ENCODE assay signal across 1 cellular context in genomic region chr2:26961603-26962184, GRCh38.
TF ChIP-seq lines count a peak whose summit lies in the region.

No MANE protein-coding gene starts in this region.

TF ChIP-seq in HepG2, 621 proteins besides CTCF, POLR2A, EP300 and RAD21 (continued from another document and continues in another):
- TF ChIP-seq AKNA (CRISPR knock-in tag; IDR thresholded peaks at IDR 0.05; ENCODE audit: borderline replicate concordance) (no peak), HINFP (CRISPR knock-in tag; IDR thresholded peaks at IDR 0.05; ENCODE audit: low read depth) (0 out of 2 replicates have a peak, but pooled peaks have one; percentile 28), SMAD1 (CRISPR knock-in tag; IDR thresholded peaks at IDR 0.05; ENCODE audit: borderline replicate concordance, low read depth) (0 out of 2 replicates have a peak, but pooled peaks have one; percentile 26), HMGA1 (CRISPR knock-in tag; conservative IDR thresholded peaks at IDR 0.05) (no peak), BCL6 (CRISPR knock-in tag; IDR thresholded peaks at IDR 0.05) (no peak), FOSL2 (CRISPR knock-in tag; IDR thresholded peaks at IDR 0.05) (peak; percentile 41), KDM2A (CRISPR knock-in tag; IDR thresholded peaks at IDR 0.05; ENCODE audit: borderline replicate concordance, low read depth) (peak; percentile 88), ZNF691 (CRISPR knock-in tag; IDR thresholded peaks at IDR 0.05; ENCODE audit: borderline replicate concordance, low read depth) (no peak), KMT2B (CRISPR knock-in tag; IDR thresholded peaks at IDR 0.05) (no peak), CENPT (CRISPR knock-in tag; IDR thresholded peaks at IDR 0.05; ENCODE audit: low read depth) (no peak), ZNF510 (CRISPR knock-in tag; IDR thresholded peaks at IDR 0.05; ENCODE audit: low read depth) (0 out of 2 replicates have a peak, but pooled peaks have one; percentile 32), KAT8 (CRISPR knock-in tag; IDR thresholded peaks at IDR 0.05) (0 out of 2 replicates have a peak, but pooled peaks have one; percentile 34), ZNF160 (CRISPR knock-in tag; IDR thresholded peaks at IDR 0.05) (no peak), ZNF775 (CRISPR knock-in tag; IDR thresholded peaks at IDR 0.05; ENCODE audit: borderline replicate concordance) (no peak), SSRP1 (CRISPR knock-in tag; IDR thresholded peaks at IDR 0.05) (peak; percentile 74; the same call in 1 of the 2 replicates), NR2F6 (IDR thresholded peaks at IDR 0.05) (no peak), NR2F6 (CRISPR knock-in tag; IDR thresholded peaks at IDR 0.05) (peak; percentile 46; the same call in 1 of the 2 replicates), SP5 (CRISPR knock-in tag; IDR thresholded peaks at IDR 0.05; ENCODE audit: borderline replicate concordance, low read depth) (no peak), NCOR1 (IDR thresholded peaks at IDR 0.05; ENCODE audit: borderline replicate concordance, low read length) (no peak), ZNF263 (CRISPR knock-in tag; IDR thresholded peaks at IDR 0.05) (no peak), JUN (CRISPR knock-in tag; IDR thresholded peaks at IDR 0.05) (no peak), ZNF672 (CRISPR knock-in tag; IDR thresholded peaks at IDR 0.05) (no peak), HES4 (CRISPR knock-in tag; IDR thresholded peaks at IDR 0.05; ENCODE audit: borderline replicate concordance) (0 out of 2 replicates have a peak, but pooled peaks have one; percentile 45), ERF (CRISPR knock-in tag; IDR thresholded peaks at IDR 0.05) (peak; percentile 71; the same call in 1 of the 2 replicates), ZNF792 (CRISPR knock-in tag; IDR thresholded peaks at IDR 0.05) (no peak), STAG1 (CRISPR knock-in tag; IDR thresholded peaks at IDR 0.05) (peak; percentile 99), ZEB1 (IDR thresholded peaks at IDR 0.05; ENCODE audit: insufficient replicate concordance, low read depth) (peak; percentile 88), SOX6 (IDR thresholded peaks at IDR 0.05) (no peak), SOX6 (CRISPR knock-in tag; IDR thresholded peaks at IDR 0.05) (peak; percentile 32; the same call in 1 of the 2 replicates), ZNF563 (CRISPR knock-in tag; IDR thresholded peaks at IDR 0.05) (0 out of 2 replicates have a peak, but pooled peaks have one; percentile 52), MTA1 (CRISPR knock-in tag; IDR thresholded peaks at IDR 0.05; ENCODE audit: borderline replicate concordance) (peak; percentile 62; the same call in 1 of the 2 replicates), ZNF605 (CRISPR knock-in tag; IDR thresholded peaks at IDR 0.05) (peak; percentile 49; the same call in 1 of the 2 replicates), ZBED4 (CRISPR knock-in tag; IDR thresholded peaks at IDR 0.05; ENCODE audit: borderline replicate concordance) (peak; percentile 64; the same call in 1 of the 2 replicates)
- TF ChIP-seq, protein P1, sequence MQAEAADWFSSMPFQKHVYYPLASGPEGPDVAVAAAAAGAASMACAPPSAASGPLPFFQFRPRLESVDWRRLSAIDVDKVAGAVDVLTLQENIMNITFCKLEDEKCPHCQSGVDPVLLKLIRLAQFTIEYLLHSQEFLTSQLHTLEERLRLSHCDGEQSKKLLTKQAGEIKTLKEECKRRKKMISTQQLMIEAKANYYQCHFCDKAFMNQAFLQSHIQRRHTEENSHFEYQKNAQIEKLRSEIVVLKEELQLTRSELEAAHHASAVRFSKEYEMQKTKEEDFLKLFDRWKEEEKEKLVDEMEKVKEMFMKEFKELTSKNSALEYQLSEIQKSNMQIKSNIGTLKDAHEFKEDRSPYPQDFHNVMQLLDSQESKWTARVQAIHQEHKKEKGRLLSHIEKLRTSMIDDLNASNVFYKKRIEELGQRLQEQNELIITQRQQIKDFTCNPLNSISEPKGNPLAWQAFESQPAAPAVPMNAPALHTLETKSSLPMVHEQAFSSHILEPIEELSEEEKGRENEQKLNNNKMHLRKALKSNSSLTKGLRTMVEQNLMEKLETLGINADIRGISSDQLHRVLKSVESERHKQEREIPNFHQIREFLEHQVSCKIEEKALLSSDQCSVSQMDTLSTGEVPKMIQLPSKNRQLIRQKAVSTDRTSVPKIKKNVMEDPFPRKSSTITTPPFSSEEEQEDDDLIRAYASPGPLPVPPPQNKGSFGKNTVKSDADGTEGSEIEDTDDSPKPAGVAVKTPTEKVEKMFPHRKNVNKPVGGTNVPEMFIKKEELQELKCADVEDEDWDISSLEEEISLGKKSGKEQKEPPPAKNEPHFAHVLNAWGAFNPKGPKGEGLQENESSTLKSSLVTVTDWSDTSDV (CRISPR knock-in tag; IDR thresholded peaks at IDR 0.05) = no peak
- TF ChIP-seq, protein P2, sequence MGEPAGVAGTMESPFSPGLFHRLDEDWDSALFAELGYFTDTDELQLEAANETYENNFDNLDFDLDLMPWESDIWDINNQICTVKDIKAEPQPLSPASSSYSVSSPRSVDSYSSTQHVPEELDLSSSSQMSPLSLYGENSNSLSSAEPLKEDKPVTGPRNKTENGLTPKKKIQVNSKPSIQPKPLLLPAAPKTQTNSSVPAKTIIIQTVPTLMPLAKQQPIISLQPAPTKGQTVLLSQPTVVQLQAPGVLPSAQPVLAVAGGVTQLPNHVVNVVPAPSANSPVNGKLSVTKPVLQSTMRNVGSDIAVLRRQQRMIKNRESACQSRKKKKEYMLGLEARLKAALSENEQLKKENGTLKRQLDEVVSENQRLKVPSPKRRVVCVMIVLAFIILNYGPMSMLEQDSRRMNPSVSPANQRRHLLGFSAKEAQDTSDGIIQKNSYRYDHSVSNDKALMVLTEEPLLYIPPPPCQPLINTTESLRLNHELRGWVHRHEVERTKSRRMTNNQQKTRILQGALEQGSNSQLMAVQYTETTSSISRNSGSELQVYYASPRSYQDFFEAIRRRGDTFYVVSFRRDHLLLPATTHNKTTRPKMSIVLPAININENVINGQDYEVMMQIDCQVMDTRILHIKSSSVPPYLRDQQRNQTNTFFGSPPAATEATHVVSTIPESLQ (CRISPR knock-in tag; conservative IDR thresholded peaks at IDR 0.05) = 0 out of 2 replicates have a peak, but pooled peaks have one; percentile 75
- TF ChIP-seq, protein P3, sequence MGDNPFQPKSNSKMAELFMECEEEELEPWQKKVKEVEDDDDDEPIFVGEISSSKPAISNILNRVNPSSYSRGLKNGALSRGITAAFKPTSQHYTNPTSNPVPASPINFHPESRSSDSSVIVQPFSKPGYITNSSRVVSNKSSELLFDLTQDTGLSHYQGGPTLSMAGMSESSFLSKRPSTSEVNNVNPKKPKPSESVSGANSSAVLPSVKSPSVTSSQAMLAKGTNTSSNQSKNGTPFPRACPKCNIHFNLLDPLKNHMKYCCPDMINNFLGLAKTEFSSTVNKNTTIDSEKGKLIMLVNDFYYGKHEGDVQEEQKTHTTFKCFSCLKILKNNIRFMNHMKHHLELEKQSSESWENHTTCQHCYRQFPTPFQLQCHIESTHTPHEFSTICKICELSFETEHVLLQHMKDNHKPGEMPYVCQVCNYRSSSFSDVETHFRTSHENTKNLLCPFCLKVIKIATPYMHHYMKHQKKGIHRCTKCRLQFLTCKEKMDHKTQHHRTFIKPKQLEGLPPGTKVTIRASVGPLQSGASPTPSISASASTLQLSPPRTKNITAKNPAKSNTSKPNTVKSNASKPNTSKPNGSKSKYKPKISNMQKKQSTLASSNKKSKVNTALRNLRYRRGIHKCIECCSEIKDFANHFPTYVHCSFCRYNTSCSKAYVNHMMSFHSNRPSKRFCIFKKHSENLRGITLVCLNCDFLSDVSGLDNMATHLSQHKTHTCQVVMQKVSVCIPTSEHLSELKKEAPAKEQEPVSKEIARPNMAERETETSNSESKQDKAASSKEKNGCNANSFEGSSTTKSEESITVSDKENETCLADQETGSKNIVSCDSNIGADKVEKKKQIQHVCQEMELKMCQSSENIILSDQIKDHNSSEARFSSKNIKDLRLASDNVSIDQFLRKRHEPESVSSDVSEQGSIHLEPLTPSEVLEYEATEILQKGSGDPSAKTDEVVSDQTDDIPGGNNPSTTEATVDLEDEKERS (CRISPR knock-in tag; IDR thresholded peaks at IDR 0.05) = no peak
- TF ChIP-seq, protein P4, sequence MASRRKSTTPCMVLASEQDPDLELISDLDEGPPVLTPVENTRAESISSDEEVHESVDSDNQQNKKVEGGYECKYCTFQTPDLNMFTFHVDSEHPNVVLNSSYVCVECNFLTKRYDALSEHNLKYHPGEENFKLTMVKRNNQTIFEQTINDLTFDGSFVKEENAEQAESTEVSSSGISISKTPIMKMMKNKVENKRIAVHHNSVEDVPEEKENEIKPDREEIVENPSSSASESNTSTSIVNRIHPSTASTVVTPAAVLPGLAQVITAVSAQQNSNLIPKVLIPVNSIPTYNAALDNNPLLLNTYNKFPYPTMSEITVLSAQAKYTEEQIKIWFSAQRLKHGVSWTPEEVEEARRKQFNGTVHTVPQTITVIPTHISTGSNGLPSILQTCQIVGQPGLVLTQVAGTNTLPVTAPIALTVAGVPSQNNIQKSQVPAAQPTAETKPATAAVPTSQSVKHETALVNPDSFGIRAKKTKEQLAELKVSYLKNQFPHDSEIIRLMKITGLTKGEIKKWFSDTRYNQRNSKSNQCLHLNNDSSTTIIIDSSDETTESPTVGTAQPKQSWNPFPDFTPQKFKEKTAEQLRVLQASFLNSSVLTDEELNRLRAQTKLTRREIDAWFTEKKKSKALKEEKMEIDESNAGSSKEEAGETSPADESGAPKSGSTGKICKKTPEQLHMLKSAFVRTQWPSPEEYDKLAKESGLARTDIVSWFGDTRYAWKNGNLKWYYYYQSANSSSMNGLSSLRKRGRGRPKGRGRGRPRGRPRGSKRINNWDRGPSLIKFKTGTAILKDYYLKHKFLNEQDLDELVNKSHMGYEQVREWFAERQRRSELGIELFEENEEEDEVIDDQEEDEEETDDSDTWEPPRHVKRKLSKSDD (CRISPR knock-in tag; IDR thresholded peaks at IDR 0.05; ENCODE audit: low read depth) = no peak; the same call in 1 of the 2 replicates
